ENCODE assay signal across 1 cellular context in the genomic region with DNA sequence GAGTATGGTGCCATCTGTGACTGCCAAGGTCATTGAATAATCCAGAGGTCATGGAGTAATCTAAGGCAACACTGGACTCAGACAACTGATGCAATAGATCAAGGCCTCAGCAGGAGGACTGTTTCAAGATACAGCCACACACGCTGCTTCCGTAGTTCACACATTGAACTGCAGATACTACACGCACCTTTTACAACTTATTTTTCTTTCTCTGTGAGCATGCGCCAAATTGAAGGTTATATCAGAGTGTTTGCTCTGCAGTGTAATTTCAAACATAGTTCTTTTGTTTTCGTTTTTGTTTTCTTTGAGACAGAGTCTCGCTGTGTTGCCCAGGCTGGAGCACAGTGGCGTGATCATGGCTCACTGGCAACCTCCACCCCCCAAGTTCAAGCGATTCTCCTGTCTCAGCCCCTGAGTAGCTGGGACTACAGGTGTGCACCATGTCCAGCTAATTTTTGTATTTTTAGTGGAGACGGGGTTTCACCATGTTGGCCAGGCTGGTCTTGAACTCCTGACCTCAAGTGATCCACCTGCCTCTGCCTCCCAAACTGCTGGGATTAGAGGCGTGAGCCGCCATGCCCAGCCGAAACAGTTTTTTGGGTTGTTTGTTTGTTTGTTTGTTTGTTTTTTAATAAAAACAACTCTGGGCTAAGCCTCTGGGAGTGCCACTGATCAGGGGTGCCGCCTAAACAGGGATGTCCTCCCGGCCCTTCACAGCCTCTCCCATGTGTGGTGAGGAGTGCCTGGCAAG.
A peak's percentile ranks its signal among the peaks of the same experiment; 100 is the strongest.
TF ChIP-seq lines count a peak whose summit lies in the region.

No MANE protein-coding gene starts in this region.

TF ChIP-seq in HepG2, 621 proteins besides CTCF, POLR2A, EP300 and RAD21 (continued from another document and continues in another):
- TF ChIP-seq, protein P1, sequence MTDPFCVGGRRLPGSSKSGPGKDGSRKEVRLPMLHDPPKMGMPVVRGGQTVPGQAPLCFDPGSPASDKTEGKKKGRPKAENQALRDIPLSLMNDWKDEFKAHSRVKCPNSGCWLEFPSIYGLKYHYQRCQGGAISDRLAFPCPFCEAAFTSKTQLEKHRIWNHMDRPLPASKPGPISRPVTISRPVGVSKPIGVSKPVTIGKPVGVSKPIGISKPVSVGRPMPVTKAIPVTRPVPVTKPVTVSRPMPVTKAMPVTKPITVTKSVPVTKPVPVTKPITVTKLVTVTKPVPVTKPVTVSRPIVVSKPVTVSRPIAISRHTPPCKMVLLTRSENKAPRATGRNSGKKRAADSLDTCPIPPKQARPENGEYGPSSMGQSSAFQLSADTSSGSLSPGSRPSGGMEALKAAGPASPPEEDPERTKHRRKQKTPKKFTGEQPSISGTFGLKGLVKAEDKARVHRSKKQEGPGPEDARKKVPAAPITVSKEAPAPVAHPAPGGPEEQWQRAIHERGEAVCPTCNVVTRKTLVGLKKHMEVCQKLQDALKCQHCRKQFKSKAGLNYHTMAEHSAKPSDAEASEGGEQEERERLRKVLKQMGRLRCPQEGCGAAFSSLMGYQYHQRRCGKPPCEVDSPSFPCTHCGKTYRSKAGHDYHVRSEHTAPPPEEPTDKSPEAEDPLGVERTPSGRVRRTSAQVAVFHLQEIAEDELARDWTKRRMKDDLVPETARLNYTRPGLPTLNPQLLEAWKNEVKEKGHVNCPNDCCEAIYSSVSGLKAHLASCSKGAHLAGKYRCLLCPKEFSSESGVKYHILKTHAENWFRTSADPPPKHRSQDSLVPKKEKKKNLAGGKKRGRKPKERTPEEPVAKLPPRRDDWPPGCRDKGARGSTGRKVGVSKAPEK (CRISPR knock-in tag; IDR thresholded peaks at IDR 0.05; ENCODE audit: borderline replicate concordance): peak; percentile 19; the same call in 1 of the 2 replicates
- TF ChIP-seq PITX1 (CRISPR knock-in tag; IDR thresholded peaks at IDR 0.05) (peak; percentile 95), ZC3H13 (CRISPR knock-in tag; IDR thresholded peaks at IDR 0.05) (0 out of 2 replicates have a peak, but pooled peaks have one; percentile 32), ZNF589 (CRISPR knock-in tag; conservative IDR thresholded peaks at IDR 0.05) (0 out of 2 replicates have a peak, but pooled peaks have one; percentile 31), HOXA7 (CRISPR knock-in tag; IDR thresholded peaks at IDR 0.05) (peak; percentile 78; the same call in 1 of the 2 replicates), HOXA9 (CRISPR knock-in tag; IDR thresholded peaks at IDR 0.05; ENCODE audit: borderline replicate concordance) (no peak; the same call in 1 of the 2 replicates), ZNF800 (CRISPR knock-in tag; IDR thresholded peaks at IDR 0.05) (0 out of 2 replicates have a peak, but pooled peaks have one; percentile 44), ZNF878 (CRISPR knock-in tag; IDR thresholded peaks at IDR 0.05) (peak; percentile 31; the same call in 1 of the 2 replicates), PRDM10 (CRISPR knock-in tag; IDR thresholded peaks at IDR 0.05; ENCODE audit: low read depth) (0 out of 2 replicates have a peak, but pooled peaks have one; percentile 62), RAD51 (IDR thresholded peaks at IDR 0.05; ENCODE audit: borderline replicate concordance) (no peak), UBTF (CRISPR knock-in tag; IDR thresholded peaks at IDR 0.05) (no peak), ZNF574 (CRISPR knock-in tag; IDR thresholded peaks at IDR 0.05) (peak; percentile 78), ZNF441 (CRISPR knock-in tag; IDR thresholded peaks at IDR 0.05; ENCODE audit: borderline replicate concordance) (peak; percentile 66; the same call in 1 of the 2 replicates)
- TF ChIP-seq, protein P2, sequence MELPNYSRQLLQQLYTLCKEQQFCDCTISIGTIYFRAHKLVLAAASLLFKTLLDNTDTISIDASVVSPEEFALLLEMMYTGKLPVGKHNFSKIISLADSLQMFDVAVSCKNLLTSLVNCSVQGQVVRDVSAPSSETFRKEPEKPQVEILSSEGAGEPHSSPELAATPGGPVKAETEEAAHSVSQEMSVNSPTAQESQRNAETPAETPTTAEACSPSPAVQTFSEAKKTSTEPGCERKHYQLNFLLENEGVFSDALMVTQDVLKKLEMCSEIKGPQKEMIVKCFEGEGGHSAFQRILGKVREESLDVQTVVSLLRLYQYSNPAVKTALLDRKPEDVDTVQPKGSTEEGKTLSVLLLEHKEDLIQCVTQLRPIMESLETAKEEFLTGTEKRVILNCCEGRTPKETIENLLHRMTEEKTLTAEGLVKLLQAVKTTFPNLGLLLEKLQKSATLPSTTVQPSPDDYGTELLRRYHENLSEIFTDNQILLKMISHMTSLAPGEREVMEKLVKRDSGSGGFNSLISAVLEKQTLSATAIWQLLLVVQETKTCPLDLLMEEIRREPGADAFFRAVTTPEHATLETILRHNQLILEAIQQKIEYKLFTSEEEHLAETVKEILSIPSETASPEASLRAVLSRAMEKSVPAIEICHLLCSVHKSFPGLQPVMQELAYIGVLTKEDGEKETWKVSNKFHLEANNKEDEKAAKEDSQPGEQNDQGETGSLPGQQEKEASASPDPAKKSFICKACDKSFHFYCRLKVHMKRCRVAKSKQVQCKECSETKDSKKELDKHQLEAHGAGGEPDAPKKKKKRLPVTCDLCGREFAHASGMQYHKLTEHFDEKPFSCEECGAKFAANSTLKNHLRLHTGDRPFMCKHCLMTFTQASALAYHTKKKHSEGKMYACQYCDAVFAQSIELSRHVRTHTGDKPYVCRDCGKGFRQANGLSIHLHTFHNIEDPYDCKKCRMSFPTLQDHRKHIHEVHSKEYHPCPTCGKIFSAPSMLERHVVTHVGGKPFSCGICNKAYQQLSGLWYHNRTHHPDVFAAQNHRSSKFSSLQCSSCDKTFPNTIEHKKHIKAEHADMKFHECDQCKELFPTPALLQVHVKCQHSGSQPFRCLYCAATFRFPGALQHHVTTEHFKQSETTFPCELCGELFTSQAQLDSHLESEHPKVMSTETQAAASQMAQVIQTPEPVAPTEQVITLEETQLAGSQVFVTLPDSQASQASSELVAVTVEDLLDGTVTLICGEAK (IDR thresholded peaks at IDR 0.05): no peak
- TF ChIP-seq, protein P2 (CRISPR knock-in tag; IDR thresholded peaks at IDR 0.05): peak; percentile 55; the same call in 1 of the 2 replicates
- TF ChIP-seq, protein P3, sequence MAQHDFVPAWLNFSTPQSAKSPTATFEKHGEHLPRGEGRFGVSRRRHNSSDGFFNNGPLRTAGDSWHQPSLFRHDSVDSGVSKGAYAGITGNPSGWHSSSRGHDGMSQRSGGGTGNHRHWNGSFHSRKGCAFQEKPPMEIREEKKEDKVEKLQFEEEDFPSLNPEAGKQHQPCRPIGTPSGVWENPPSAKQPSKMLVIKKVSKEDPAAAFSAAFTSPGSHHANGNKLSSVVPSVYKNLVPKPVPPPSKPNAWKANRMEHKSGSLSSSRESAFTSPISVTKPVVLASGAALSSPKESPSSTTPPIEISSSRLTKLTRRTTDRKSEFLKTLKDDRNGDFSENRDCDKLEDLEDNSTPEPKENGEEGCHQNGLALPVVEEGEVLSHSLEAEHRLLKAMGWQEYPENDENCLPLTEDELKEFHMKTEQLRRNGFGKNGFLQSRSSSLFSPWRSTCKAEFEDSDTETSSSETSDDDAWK (CRISPR knock-in tag; IDR thresholded peaks at IDR 0.05): no peak
